8 cellular contexts compared by ENCODE assay signal in the genomic region with DNA sequence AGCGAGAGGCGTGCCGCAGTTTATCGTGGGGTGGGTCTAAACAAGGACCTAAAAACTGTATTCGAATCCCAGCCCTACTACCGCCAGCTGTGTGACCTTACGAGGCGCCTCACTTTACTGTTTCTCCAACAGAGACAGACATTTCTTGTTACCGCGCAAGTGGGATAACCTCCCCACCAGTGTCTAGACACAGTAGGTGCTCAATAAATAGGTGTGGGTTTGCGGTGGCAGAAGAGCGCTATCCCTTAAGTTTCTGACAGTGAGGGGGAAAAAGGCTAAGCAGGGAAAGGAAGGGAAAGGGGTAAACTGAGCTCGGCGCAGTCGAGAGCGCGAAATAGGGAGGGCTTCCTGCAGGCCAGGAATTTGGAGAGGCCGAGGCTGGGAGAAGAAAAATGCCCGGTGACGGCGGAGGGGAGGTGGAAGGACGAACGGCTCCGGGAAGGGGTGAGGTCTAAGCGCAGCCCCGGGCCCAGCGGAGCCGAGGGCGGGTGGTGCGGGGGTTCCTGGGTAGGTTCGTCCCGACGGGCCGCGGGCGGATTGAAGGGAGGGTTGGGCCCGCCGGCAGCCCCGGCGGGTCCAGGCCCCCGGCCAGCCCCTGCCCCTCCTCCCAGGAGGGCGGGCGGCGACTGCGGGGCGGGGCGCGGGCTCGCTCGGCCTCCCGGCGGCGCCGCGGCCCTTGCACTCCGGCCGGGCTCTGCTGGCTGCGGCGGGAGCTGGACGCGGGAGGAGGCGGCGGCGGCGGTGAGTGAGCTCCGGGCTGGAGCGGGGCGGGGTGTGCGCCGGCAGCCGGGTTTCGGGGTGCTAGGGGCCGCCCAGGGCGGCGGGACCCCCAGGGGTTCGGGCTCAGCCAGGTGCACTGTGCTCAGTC. TPM values are rescaled to one million over a fixed set of nuclear protein-coding genes. Genes with fewer than 3 reads are reported as not detected.
A peak's percentile ranks its signal among the peaks of the same experiment; 100 is the strongest.
DNase-seq lines count a peak whose midpoint lies in the region; ATAC-seq, FAIRE-seq and TF ChIP-seq lines count a peak whose summit lies in the region.

A gene with protein sequence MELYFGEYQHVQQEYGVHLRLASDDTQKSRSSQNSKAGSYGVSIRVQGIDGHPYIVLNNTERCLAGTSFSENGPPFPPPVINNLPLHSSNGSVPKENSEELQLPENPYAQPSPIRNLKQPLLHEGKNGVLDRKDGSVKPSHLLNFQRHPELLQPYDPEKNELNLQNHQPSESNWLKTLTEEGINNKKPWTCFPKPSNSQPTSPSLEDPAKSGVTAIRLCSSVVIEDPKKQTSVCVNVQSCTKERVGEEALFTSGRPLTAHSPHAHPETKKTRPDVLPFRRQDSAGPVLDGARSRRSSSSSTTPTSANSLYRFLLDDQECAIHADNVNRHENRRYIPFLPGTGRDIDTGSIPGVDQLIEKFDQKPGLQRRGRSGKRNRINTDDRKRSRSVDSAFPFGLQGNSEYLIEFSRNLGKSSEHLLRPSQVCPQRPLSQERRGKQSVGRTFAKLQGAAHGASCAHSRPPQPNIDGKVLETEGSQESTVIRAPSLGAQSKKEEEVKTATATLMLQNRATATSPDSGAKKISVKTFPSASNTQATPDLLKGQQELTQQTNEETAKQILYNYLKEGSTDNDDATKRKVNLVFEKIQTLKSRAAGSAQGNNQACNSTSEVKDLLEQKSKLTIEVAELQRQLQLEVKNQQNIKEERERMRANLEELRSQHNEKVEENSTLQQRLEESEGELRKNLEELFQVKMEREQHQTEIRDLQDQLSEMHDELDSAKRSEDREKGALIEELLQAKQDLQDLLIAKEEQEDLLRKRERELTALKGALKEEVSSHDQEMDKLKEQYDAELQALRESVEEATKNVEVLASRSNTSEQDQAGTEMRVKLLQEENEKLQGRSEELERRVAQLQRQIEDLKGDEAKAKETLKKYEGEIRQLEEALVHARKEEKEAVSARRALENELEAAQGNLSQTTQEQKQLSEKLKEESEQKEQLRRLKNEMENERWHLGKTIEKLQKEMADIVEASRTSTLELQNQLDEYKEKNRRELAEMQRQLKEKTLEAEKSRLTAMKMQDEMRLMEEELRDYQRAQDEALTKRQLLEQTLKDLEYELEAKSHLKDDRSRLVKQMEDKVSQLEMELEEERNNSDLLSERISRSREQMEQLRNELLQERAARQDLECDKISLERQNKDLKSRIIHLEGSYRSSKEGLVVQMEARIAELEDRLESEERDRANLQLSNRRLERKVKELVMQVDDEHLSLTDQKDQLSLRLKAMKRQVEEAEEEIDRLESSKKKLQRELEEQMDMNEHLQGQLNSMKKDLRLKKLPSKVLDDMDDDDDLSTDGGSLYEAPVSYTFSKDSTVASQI (plus strand): TSS at position 679 of the 868 bp plus-strand sequence. CDS start 61,495 bp downstream, outside the sequence.

- no peak within 1 kb of the TSS for H3K9ac ChIP-seq in GM12878 (ENCODE audit: control insufficient read depth, insufficient read depth, low read length)
- H3K9ac ChIP-seq in iPS-18a (ENCODE audit: low read length) = no peak within 1 kb of the TSS

- BruUV-seq in GM12878 (replicated peaks; lab: Mats Ljungman, UMichigan) = no TSS peak

- TF ChIP-seq EP300 in GM12878 (IDR thresholded peaks at IDR 0.05; ENCODE audit: borderline replicate concordance in 1 of 2, control insufficient read depth in 1 of 2, low read depth in 2 of 2, low read length in 2 of 2) = no peak

- POLR2A ChIA-PET in GM12878 (lab: Charles Lee) = interaction anchor here (0.6 kb wide), 1 partner anchor 105 kb away, joined by 4 read pairs; no protein-coding TSS in a partner anchor

- H3K4me1 ChIP-seq in GM12878 (ENCODE audit: control insufficient read depth, insufficient read depth, low read length) = no peaks in the 10 kb centered on the region
- peaks cover 29% of the 10 kb centered on the region for H3K4me1 ChIP-seq in iPS-18a (ENCODE audit: control insufficient read depth, low read depth, low read length)

- peak within 1 kb of the TSS; percentile 33; the same call in 1 of the 2 replicates for H3K4me2 ChIP-seq in GM12878 (ENCODE audit: control insufficient read depth, insufficient read depth)

- CTCF ChIA-PET in GM12878 (lab: Yijun Ruan, JAX) = no interaction called here

- H2AFZ ChIP-seq in GM12878 (ENCODE audit: control insufficient read depth, low read depth, low read length) = no peak within 1 kb of the TSS

- H3K9me3 ChIP-seq in GM12878 (replicated peaks; ENCODE audit: control insufficient read depth, insufficient read depth, low read length) (no peaks in the 10 kb centered on the region), iPS-18a (ENCODE audit: control insufficient read depth, low read depth, low read length) (no peaks in the 10 kb centered on the region)

- SMC1A ChIA-PET in GM12878 (lab: Charles Lee; ENCODE audit: uncharacterized antibody, unreplicated experiment) = no interaction called here

- no peak for FAIRE-seq in GM12878 (lab: Jason Lieb, UNC)

- H3K4me3 ChIP-seq in GM12878 = no peak within 1 kb of the TSS
- peak within 1 kb of the TSS; percentile 69 for H3K4me3 ChIP-seq in iPS-18a (ENCODE audit: low read length)
- H3K4me3 ChIP-seq in skeletal muscle cell (ENCODE audit: low read depth, low read length) = peak within 1 kb of the TSS; percentile 54

- RAD21 ChIA-PET in GM12878 (lab: Charles Lee; ENCODE audit: unreplicated experiment) = interaction anchor here (1.0 kb wide), 1 partner anchor 152 kb away, joined by 3 read pairs; no protein-coding TSS in a partner anchor

- H4K20me1 ChIP-seq in GM12878 (ENCODE audit: control insufficient read depth, insufficient read depth) = no peaks in the 10 kb centered on the region

- intact Hi-C loops in GM12878 (cut with micrococcal nuclease; ENCODE audit: unreplicated experiment) = no loop called here

- ATAC-seq in GM12878 (no peak), HG02571 (IDR thresholded peaks at IDR 0.05; ENCODE audit: unreplicated experiment) (no peak)

- peak; percentile 2 for DNase-seq in stimulated activated CD4-positive, alpha-beta T cell treated with anti-CD3 and anti-CD28 coated beads, Interleukin-15, amount 100 ng/mL, for 24 hours
- DNase-seq in stimulated activated CD4-positive, alpha-beta T cell treated with anti-CD3 and anti-CD28 coated beads, Interleukin-4, amount 100 ng/mL, for 24 hours = no peak
- DNase-seq in GM12878 (ENCODE audit: low read depth, low spot score) (no peak), skeletal muscle cell (ENCODE audit: low read depth) (no peak), HT-29 (ENCODE audit: low spot score) (no peak)
- no peak for DNase-seq in activated CD4-positive, alpha-beta T cell treated with anti-CD3 and anti-CD28 coated beads, Interleukin-2, amount 50 U/mL, for 48 hours

- H3K27ac ChIP-seq in GM12878 (ENCODE audit: control insufficient read depth, insufficient read depth) = no peak within 1 kb of the TSS
- H3K27ac ChIP-seq in iPS-18a (ENCODE audit: low read length) = no peak within 1 kb of the TSS

- in situ Hi-C loops in GM12878 (cut with MboI) = no loop called here

- no peak for TF ChIP-seq POLR2A in GM12878 (IDR thresholded peaks at IDR 0.05; ENCODE audit: low read depth, low read length)

- H3K36me3 ChIP-seq in GM12878 (ENCODE audit: control insufficient read depth in 2 of 2, insufficient read depth in 2 of 2, low read length in 1 of 2) (no peaks in the 10 kb centered on the region), iPS-18a (ENCODE audit: control insufficient read depth, low read depth, low read length) (no peaks in the 10 kb centered on the region)

- no peak for TF ChIP-seq CTCF in GM12878 (IDR thresholded peaks at IDR 0.05 in 2 of 3, conservative IDR thresholded peaks at IDR 0.05 in 1 of 3; ENCODE audit: control insufficient read depth in 2 of 3, extremely low read depth in 1 of 3, insufficient read depth in 1 of 3, low read depth in 3 of 3, low read length in 3 of 3)

- H3K27me3 ChIP-seq in GM12878 (replicated peaks in 1 of 2; ENCODE audit: control insufficient read depth in 2 of 2, insufficient read depth in 2 of 2, low read length in 1 of 2) (peaks cover 3 to 11% of the 10 kb centered on the region in 2 experiments), iPS-18a (ENCODE audit: control insufficient read depth, insufficient read depth, low read length) (peaks cover 26% of the 10 kb centered on the region)

- WGBS in GM12878 (ENCODE audit: insufficient coverage, insufficient replicate concordance, low lambda C conversion rate, missing lambda C conversion rate) = 40% methylated on average over 49 of the region's 76 CpGs

- no peaks in the 10 kb centered on the region for H3K79me2 ChIP-seq in GM12878 (ENCODE audit: control insufficient read depth, insufficient read depth, low read length)

- TF ChIP-seq RAD21 in GM12878 (IDR thresholded peaks at IDR 0.05; ENCODE audit: insufficient read depth, low read depth, low read length) = no peak

TF ChIP-seq in GM12878, 131 proteins besides CTCF, POLR2A, EP300 and RAD21:
- TF ChIP-seq ZNF207 (IDR thresholded peaks at IDR 0.05; ENCODE audit: borderline replicate concordance) (no peak), EZH2 (IDR thresholded peaks at IDR 0.05; ENCODE audit: borderline replicate concordance, control insufficient read depth, low read depth, low read length) (0 out of 2 replicates have a peak, but pooled peaks have one; percentile 62)

RNA-seq across cellular contexts. Expression of the gene that starts here (rescaled TPM):
- total RNA-seq in GM12878 (2013; cell fraction: nucleolus; rRNA removed) = not detected in 2 replicates
- total RNA-seq in GM12878 (2014; rRNA removed) (under 0.01 and 0.06 TPM in 2 replicates), GM12878 (2014; rRNA removed; fragmentation: Illumina TruSeq; extraction: Trizol) (under 0.01 TPM in 1 of 2 replicates, not detected in the other), GM12878 (2021) (0.08 and 0.10 TPM in 2 replicates)
- 0.04 TPM for polyA plus RNA-seq in GM12878 (2011; ENCODE audit: low read depth)
- polyA plus RNA-seq in GM12878 (2011; rRNA removed) (0.27 and 0.29 TPM in 2 replicates), GM12878 (2014; fragmentation: Illumina TruSeq; extraction: Trizol) (0.01 TPM in 1 of 2 replicates, not detected in the other), GM12878 (2014; fragmentation: Nextera tagmentation; extraction: Ambion mirVana) (not detected), GM12878 (2014; rRNA removed) (0.04 TPM in 1 of 2 replicates, not detected in the other), GM12878 (2016; fragmentation: Nextera tagmentation; extraction: Ambion mirVana) (under 1 TPM in 1 of 2 experiments, not detected in 1; 0.04 TPM)
- 0.23 and 0.30 TPM in 2 replicates for polyA plus RNA-seq in GM12878 (2011; cell fraction: cytosol; rRNA removed)
- polyA plus RNA-seq in GM12878 (2011; cell fraction: nucleus; rRNA removed) = 0.28 and 0.30 TPM in 2 replicates
- 0.03 TPM in 1 of 2 replicates, not detected in the other for polyA plus RNA-seq in GM12878 (2012)
- polyA minus RNA-seq in GM12878 (2011; rRNA and poly(A)+ RNA removed) = 0.31 and 0.44 TPM in 2 replicates
- 0.21 and 0.27 TPM in 2 replicates for polyA minus RNA-seq in GM12878 (2011; cell fraction: cytosol; rRNA and poly(A)+ RNA removed)
- polyA minus RNA-seq in GM12878 (2011; cell fraction: nucleus; rRNA and poly(A)+ RNA removed) = 0.12 and 0.29 TPM in 2 replicates
- total RNA-seq in HT-29 (2014; rRNA removed; shearing (Covaris generic)) = 0.29 and 0.36 TPM in 2 replicates
